In the genomic region with DNA sequence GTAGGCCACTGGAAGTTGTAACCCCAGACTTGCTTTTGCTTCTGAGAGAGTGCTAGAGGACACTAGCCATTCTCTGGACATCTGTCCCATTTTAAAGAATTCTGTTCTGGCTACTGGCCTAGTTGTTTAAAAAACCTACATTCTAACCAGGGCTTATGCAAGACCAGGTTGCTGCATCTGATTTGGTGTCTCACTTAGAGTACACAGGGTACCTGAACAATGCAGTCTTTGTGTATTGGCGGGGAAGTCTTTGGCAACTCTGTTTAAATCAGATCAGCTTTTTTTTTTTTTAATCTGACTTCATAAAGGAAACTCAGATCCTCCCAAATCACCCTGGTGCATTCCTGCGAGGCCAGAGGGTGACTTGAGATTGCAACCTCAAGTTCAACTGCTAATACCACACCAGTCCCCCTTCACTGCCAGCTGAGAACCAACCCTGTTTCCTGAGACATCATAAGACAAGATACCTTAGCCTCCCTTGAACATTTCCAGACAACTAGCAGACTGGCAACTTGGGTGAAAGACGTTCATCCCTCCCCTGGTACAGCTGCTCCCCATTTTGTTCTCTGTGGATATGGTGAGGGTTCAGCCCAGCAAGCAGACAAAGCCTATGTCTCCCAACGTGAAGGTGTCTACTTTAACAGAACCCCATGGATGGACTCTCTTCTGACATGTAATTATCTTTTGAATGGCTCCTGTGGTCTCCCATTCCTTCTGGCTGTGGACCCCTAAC, we compare ENCODE assay signal across 12 cellular contexts. TPM values are rescaled to one million over a fixed set of nuclear protein-coding genes. Genes with fewer than 3 reads are reported as not detected.
DNase-seq lines count a peak whose midpoint lies in the region; ATAC-seq and TF ChIP-seq lines count a peak whose summit lies in the region.
"Had no signal": no experiment of that assay in that cellular context is flagged by ENCODE, and none has a peak within 500 bp of the region (broad histone marks: within the 10 kb centered on the region; RNA-seq: fewer than 3 reads in every experiment).

No MANE protein-coding gene starts in this region.

- H3K9me3 ChIP-seq in PC-3 (ENCODE audit: low read length) = no peaks in the 10 kb centered on the region
- H3K9me3 ChIP-seq: sigmoid colon had no signal

- H3K4me3 ChIP-seq in PC-3 (ENCODE audit: low read length) (no peak overlapping the region), dorsolateral prefrontal cortex (no peak overlapping the region), mesendoderm (ENCODE audit: low read length) (no peak overlapping the region)
- H3K4me3 ChIP-seq: sigmoid colon had no signal

- CTCF ChIA-PET in PC-3 (lab: Charles Lee) = no interaction called here

- H3K4me1 ChIP-seq in PC-3 (ENCODE audit: insufficient read depth, low read length) (no peaks in the 10 kb centered on the region), mesendoderm (ENCODE audit: control insufficient read depth, low read depth, low read length) (no peaks in the 10 kb centered on the region)

- no peak overlapping the region for H2BK15ac ChIP-seq in mesendoderm (replicated peaks; ENCODE audit: low read depth)

- H4K5ac ChIP-seq in mesendoderm (ENCODE audit: low read length) = no peak overlapping the region

- no peak overlapping the region for H2AFZ ChIP-seq in PC-3 (ENCODE audit: low read length)

- POLR2A ChIA-PET in PC-3 (lab: Charles Lee; ENCODE audit: unreplicated experiment) = no interaction called here

- H4K20me1 ChIP-seq in PC-3 (ENCODE audit: low read length) = peaks cover 6% of the 10 kb centered on the region

- TF ChIP-seq CTCF in PC-3 (conservative IDR thresholded peaks at IDR 0.05; ENCODE audit: low read depth, low read length) (no peak), dorsolateral prefrontal cortex (IDR thresholded peaks at IDR 0.05 in 54 of 56, conservative IDR thresholded peaks at IDR 0.05 in 2 of 56; ENCODE audit: low read depth in 1 of 56, partially characterized antibody in 56 of 56) (no peak), neural crest cell (conservative IDR thresholded peaks at IDR 0.05) (no peak)

- no TSS peak for BruUV-seq in PC-3 (replicated peaks; lab: Mats Ljungman, UMichigan)

- no peak overlapping the region for H3K4ac ChIP-seq in mesendoderm (ENCODE audit: low read depth, low read length)

- no peak for ATAC-seq in PC-3
- ATAC-seq in GM19035 (IDR thresholded peaks at IDR 0.05; ENCODE audit: unreplicated experiment) = no peak

- no peaks in the 10 kb centered on the region for H3K9me2 ChIP-seq in PC-3 (replicated peaks; ENCODE audit: low read length)

- H3K4me1 Mint-ChIP-seq in neural crest cell = peaks cover 21% of the 10 kb centered on the region

- H3K79me2 ChIP-seq in PC-3 (ENCODE audit: low read length) = peaks cover 30% of the 10 kb centered on the region; the same call in 1 of the 2 replicates
- H3K79me2 ChIP-seq in mesendoderm (ENCODE audit: control insufficient read depth, insufficient read depth, low read length) = peaks cover 1% of the 10 kb centered on the region

- no peak overlapping the region for H2AK5ac ChIP-seq in mesendoderm (ENCODE audit: low read length)

- H3K18ac ChIP-seq in mesendoderm (ENCODE audit: low read length) = no peak overlapping the region

- H3K9ac ChIP-seq in PC-3 (ENCODE audit: low read length) (no peak overlapping the region), mesendoderm (ENCODE audit: low read length) (no peak overlapping the region)

- peaks cover 14% of the 10 kb centered on the region for H3K79me1 ChIP-seq in mesendoderm (ENCODE audit: low read length)

- H3K9me3 Mint-ChIP-seq in neural crest cell = no peaks in the 10 kb centered on the region

- peak overlapping the region; percentile 39 for H3K27ac Mint-ChIP-seq in neural crest cell (ENCODE audit: unreplicated experiment)

- WGBS in mesendoderm (ENCODE audit: extremely low coverage, insufficient coverage, low lambda C conversion rate) = no CpG with 5 or more reads among the region's 4 CpGs

- no peak overlapping the region for H3K56ac ChIP-seq in mesendoderm (ENCODE audit: low read length)

- H3K4me3 Mint-ChIP-seq in neural crest cell = no peak overlapping the region

- H3K27ac ChIP-seq in PC-3 (ENCODE audit: low read length) (no peak overlapping the region), dorsolateral prefrontal cortex (peak overlapping the region in 57 of 59 donors; percentile 41 to 90 (median 76)), mesendoderm (ENCODE audit: low read depth, low read length) (no peak overlapping the region)

- DNase-seq in COLO829 (ENCODE audit: low spot score) (peak; percentile 74), PC-3 (peak; percentile 29), dorsolateral prefrontal cortex (peak in 2 of 10 donors; percentile 16 to 27), neural crest cell (ENCODE audit: low read depth, low spot score) (no peak), mesendoderm (no peak), MV-4-11 (lab: John Stamatoyannopoulos, UW) (no peak)
- no peak for DNase-seq in stimulated activated CD4-positive, alpha-beta T cell treated with anti-CD3 and anti-CD28 coated beads, Interleukin-15, amount 100 ng/mL, for 24 hours
- DNase-seq: MM.1S, NCI-H748 treated with DMSO at 0.1 percent for 48 hours, sigmoid colon, SW 1271 had no signal

- peaks cover 4% of the 10 kb centered on the region for H3K36me3 Mint-ChIP-seq in neural crest cell (ENCODE audit: low read depth)

- H3K23ac ChIP-seq in mesendoderm (ENCODE audit: low read length) = no peak overlapping the region

- H3K27me3 Mint-ChIP-seq in neural crest cell (ENCODE audit: low read depth) = no peaks in the 10 kb centered on the region

- H2BK120ac ChIP-seq in mesendoderm (ENCODE audit: low read depth, low read length) = no peak overlapping the region

- H3K36me3 ChIP-seq in PC-3 (ENCODE audit: low read depth, low read length) (peaks cover 60% of the 10 kb centered on the region), mesendoderm (ENCODE audit: control insufficient read depth, insufficient read depth, low read length) (peaks cover 20% of the 10 kb centered on the region)

- no peak overlapping the region for H4K8ac ChIP-seq in mesendoderm (ENCODE audit: low read depth, low read length)

- no peak overlapping the region for H3K4me2 ChIP-seq in PC-3 (ENCODE audit: low read length)
- H3K4me2 ChIP-seq in mesendoderm (ENCODE audit: low read length) = no peak overlapping the region

- H2BK5ac ChIP-seq in mesendoderm (ENCODE audit: low read length) = no peak overlapping the region

- no peaks in the 10 kb centered on the region for H3K27me3 ChIP-seq in PC-3 (ENCODE audit: low read length)
- no peaks in the 10 kb centered on the region for H3K27me3 ChIP-seq in dorsolateral prefrontal cortex
- no peaks in the 10 kb centered on the region for H3K27me3 ChIP-seq in mesendoderm (ENCODE audit: insufficient read depth, low read length, poor library complexity)
- H3K27me3 ChIP-seq: sigmoid colon had no signal

- H3F3A ChIP-seq in PC-3 (ENCODE audit: low read length, unreplicated experiment) = no peaks in the 10 kb centered on the region

- intact Hi-C loops in PC-3 (cut with micrococcal nuclease) (no loop called here), dorsolateral prefrontal cortex (cut with DNase I) (no loop called here)

RNA-seq across cellular contexts. Expression of gene SKP1, which starts 27.0 kb away (rescaled TPM):
- 197 and 220 TPM in 2 replicates for total RNA-seq in PC-3 (2014; rRNA removed)
- 100 to 1,000 TPM; 263 to 693 (median 535) TPM for total RNA-seq in dorsolateral prefrontal cortex
- total RNA-seq in neural crest cell = 329 and 340 TPM in 2 replicates
- polyA plus RNA-seq in mesendoderm (2013, experiment 1 of 2) = 654 TPM
- polyA plus RNA-seq in mesendoderm (2013, experiment 2 of 2) = 649 TPM

RNA-seq across cellular contexts. Expression of gene TCF7, which starts 35.3 kb away (rescaled TPM):
- total RNA-seq in PC-3 (2014; rRNA removed) (3.9 and 7.0 TPM in 2 replicates), dorsolateral prefrontal cortex (1 to 10 TPM in 115 of 120 experiments, under 1 TPM in 5; 0.75 to 9.0 (median 2.3) TPM), neural crest cell (18.0 and 19.3 TPM in 2 replicates)
- polyA plus RNA-seq in mesendoderm (2013, experiment 1 of 2) = 24.2 TPM
- polyA plus RNA-seq in mesendoderm (2013, experiment 2 of 2) = 22.1 TPM

Comparison
In these comparisons a context has a peak if more than half of its experiments do, and no peak if none do; other contexts are left out.
1. DNase-seq: peak in COLO829 (single experiment) and PC-3 (single experiment); none in neural crest cell (single experiment), stimulated activated CD4-positive, alpha-beta T cell treated with anti-CD3 and anti-CD28 coated beads, Interleukin-15, amount 100 ng/mL, for 24 hours (single experiment), mesendoderm (single experiment) and MV-4-11 (single experiment).
2. H3K27ac ChIP-seq: peak in dorsolateral prefrontal cortex (57 of 59); none in PC-3 (single experiment) and mesendoderm (single experiment).